25 cellular contexts compared by ENCODE assay signal in genomic region chr6:143616741-143617140, GRCh38.
DNase-seq lines count a peak whose midpoint lies in the region; ATAC-seq, FAIRE-seq and TF ChIP-seq lines count a peak whose summit lies in the region.
"Had no signal": no experiment of that assay in that cellular context is flagged by ENCODE, and none has a peak within 500 bp of the region (broad histone marks: within the 10 kb centered on the region; RNA-seq: fewer than 3 reads in every experiment).

No MANE protein-coding gene starts in this region.

- WGBS in K562 (ENCODE audit: insufficient coverage, low coverage, missing lambda C conversion rate): 17% methylated on average over 7 of the region's 7 CpGs
- 66 to 73% methylated on average over 5 to 7 of the region's 7 CpGs for WGBS in endodermal cell (ENCODE audit: insufficient coverage in 1 of 2, insufficient read length in 1 of 2), 2 experiments
- WGBS in mesenchymal stem cell: 71% methylated on average over 7 of the region's 7 CpGs
- WGBS in smooth muscle cell (ENCODE audit: low lambda C conversion rate): 53% methylated on average over 7 of the region's 7 CpGs
- WGBS in esophagus muscularis mucosa: 93% methylated on average over 7 of the region's 7 CpGs

- peak overlapping the region in 1 of 2 experiments; percentile 82 for H2BK12ac ChIP-seq in mesenchymal stem cell (ENCODE audit: low read length in 2 of 2)

- no peaks in the 10 kb centered on the region for H3K9me3 ChIP-seq in K562 (replicated peaks; ENCODE audit: control insufficient read depth, insufficient read depth, low read depth, low read length)
- no peaks in the 10 kb centered on the region for H3K9me3 ChIP-seq in endodermal cell (ENCODE audit: control insufficient read depth, low read length)
- no peaks in the 10 kb centered on the region for H3K9me3 ChIP-seq in mesenchymal stem cell (ENCODE audit: control insufficient read depth, low read length)
- H3K9me3 ChIP-seq in smooth muscle cell (replicated peaks; ENCODE audit: low read depth): no peaks in the 10 kb centered on the region
- no peaks in the 10 kb centered on the region for H3K9me3 ChIP-seq in esophagus muscularis mucosa
- H3K9me3 ChIP-seq: BE2C, Caco-2 had no signal

- in situ Hi-C loops in K562 (cut with MboI): no loop called here

- TF ChIP-seq EP300 in K562 (IDR thresholded peaks at IDR 0.05; ENCODE audit: low read length) (no peak), esophagus muscularis mucosa (IDR thresholded peaks at IDR 0.05) (no peak)

- H3K14ac ChIP-seq in mesenchymal stem cell (ENCODE audit: low read length in 2 of 2): no peak overlapping the region

- H3K79me2 ChIP-seq in K562 (ENCODE audit: control insufficient read depth, insufficient read depth, low read length) (no peaks in the 10 kb centered on the region), smooth muscle cell (ENCODE audit: low read depth) (no peaks in the 10 kb centered on the region)

- POLR2A ChIA-PET in K562 (lab: Yijun Ruan, JAX): interaction anchor here (0.6 kb wide), 1 partner anchor 110 kb away, joined by 3 read pairs; no protein-coding TSS in a partner anchor
- POLR2A ChIA-PET in activated CD8-positive, alpha-beta T cell treated with anti-CD3 and anti-CD28 coated beads for 36 hours (lab: Charles Lee): interaction anchor here (0.5 kb wide), 1 partner anchor 307 kb away, joined by 3 read pairs; no protein-coding TSS in a partner anchor

- no peak overlapping the region for H3K27ac ChIP-seq in K562 (ENCODE audit: extremely low read depth, low read depth, low read length)
- H3K27ac ChIP-seq in endodermal cell (ENCODE audit: low read depth, low read length): no peak overlapping the region
- no peak overlapping the region for H3K27ac ChIP-seq in mesenchymal stem cell (ENCODE audit: low read length, poor library complexity, severe bottlenecking)
- peak overlapping the region; percentile 58 for H3K27ac ChIP-seq in smooth muscle cell (ENCODE audit: low read depth)
- H3K27ac ChIP-seq in esophagus muscularis mucosa (replicated peaks in 1 of 4): no peak overlapping the region
- H3K27ac ChIP-seq: GM23248 had no signal

- H4K20me1 ChIP-seq in K562 (replicated peaks; ENCODE audit: control insufficient read depth, insufficient read depth, low read length): no peaks in the 10 kb centered on the region
- no peaks in the 10 kb centered on the region for H4K20me1 ChIP-seq in smooth muscle cell (ENCODE audit: low read depth)

- H3K4ac ChIP-seq in mesenchymal stem cell (ENCODE audit: low read depth in 1 of 2, low read length in 2 of 2): no peak overlapping the region

- TF ChIP-seq RAD21 in K562 (CRISPR knock-in tag; conservative IDR thresholded peaks at IDR 0.05 in 1 of 2, IDR thresholded peaks at IDR 0.05 in 1 of 2): no peak

- peak overlapping the region; percentile 11 for H3K27ac Mint-ChIP-seq in endodermal cell
- H3K27ac Mint-ChIP-seq in activated CD8-positive, alpha-beta T cell treated with anti-CD3 and anti-CD28 coated beads for 36 hours: no peak overlapping the region
- H3K27ac Mint-ChIP-seq: HFFc6 had no signal

- peaks cover 42% of the 10 kb centered on the region for H3K4me1 Mint-ChIP-seq in endodermal cell
- peaks cover 31% of the 10 kb centered on the region for H3K4me1 Mint-ChIP-seq in activated CD8-positive, alpha-beta T cell treated with anti-CD3 and anti-CD28 coated beads for 36 hours (ENCODE audit: low read depth)

- H3K36me3 ChIP-seq in K562 (ENCODE audit: control insufficient read depth, insufficient read depth, low read length): no peaks in the 10 kb centered on the region
- no peaks in the 10 kb centered on the region for H3K36me3 ChIP-seq in endodermal cell (ENCODE audit: control insufficient read depth, insufficient read depth, low read length)
- no peaks in the 10 kb centered on the region for H3K36me3 ChIP-seq in mesenchymal stem cell (ENCODE audit: control insufficient read depth in 1 of 2, insufficient read depth in 2 of 2, low read depth in 1 of 2, low read length in 2 of 2)
- H3K36me3 ChIP-seq in smooth muscle cell (ENCODE audit: low read depth): no peaks in the 10 kb centered on the region
- no peaks in the 10 kb centered on the region for H3K36me3 ChIP-seq in esophagus muscularis mucosa
- H3K36me3 ChIP-seq: BE2C had no signal

- no peaks in the 10 kb centered on the region for H3K79me1 ChIP-seq in mesenchymal stem cell (replicated peaks; ENCODE audit: low read length, poor library complexity, severe bottlenecking)

- H3K4me2 ChIP-seq in K562 (ENCODE audit: insufficient read depth, low read length) (no peak overlapping the region), mesenchymal stem cell (ENCODE audit: low read length, poor library complexity, severe bottlenecking) (no peak overlapping the region), smooth muscle cell (no peak overlapping the region)

- no peak for FAIRE-seq in K562 (lab: Jason Lieb, UNC)
- FAIRE-seq: A204.1, D721Med, G401.6, GM12891, GM19239, H54, HTR-8/SVneo had no signal

- H4K91ac ChIP-seq in mesenchymal stem cell (ENCODE audit: low read length): peak overlapping the region; percentile 46

- H2AFZ ChIP-seq in K562 (ENCODE audit: low read depth, low read length): peak overlapping the region; percentile 28; the same call in 1 of the 2 replicates
- no peak overlapping the region for H2AFZ ChIP-seq in mesenchymal stem cell (ENCODE audit: low read depth, low read length)
- no peak overlapping the region for H2AFZ ChIP-seq in smooth muscle cell (ENCODE audit: low read depth)
- H2AFZ ChIP-seq: GM23248 had no signal

- no peak overlapping the region for H3K4me3 Mint-ChIP-seq in endodermal cell
- H3K4me3 Mint-ChIP-seq in activated CD8-positive, alpha-beta T cell treated with anti-CD3 and anti-CD28 coated beads for 36 hours: no peak overlapping the region
- H3K4me3 Mint-ChIP-seq: CD4-positive, CD25-positive, alpha-beta regulatory T cell; HFFc6; IgD-negative memory B cell had no signal

- H3K4me3 ChIP-seq in K562 (no peak overlapping the region), endodermal cell (ENCODE audit: low read length) (no peak overlapping the region), mesenchymal stem cell (ENCODE audit: insufficient read depth in 1 of 2, low read depth in 1 of 2, low read length in 2 of 2) (no peak overlapping the region), smooth muscle cell (no peak overlapping the region), esophagus muscularis mucosa (no peak overlapping the region)
- H3K4me3 ChIP-seq: GM23248 had no signal

- no peaks in the 10 kb centered on the region for H3K36me3 Mint-ChIP-seq in endodermal cell (ENCODE audit: low read depth)
- H3K36me3 Mint-ChIP-seq in activated CD8-positive, alpha-beta T cell treated with anti-CD3 and anti-CD28 coated beads for 36 hours (ENCODE audit: low read depth): no peaks in the 10 kb centered on the region

- DNase-seq in K562 (ENCODE audit: extremely low read depth in 1 of 4, low spot score in 3 of 4) (no peak), endodermal cell (no peak), mesenchymal stem cell (no peak), smooth muscle cell (lab: John Stamatoyannopoulos, UW; ENCODE audit: unreplicated experiment) (no peak), esophagus muscularis mucosa (ENCODE audit: extremely low spot score) (no peak)
- DNase-seq in stimulated activated CD4-positive, alpha-beta T cell treated with anti-CD3 and anti-CD28 coated beads, Interleukin-12 subunit alpha, Interleukin-12 subunit beta, amount 100 ng/mL, for 4 hours: no peak
- DNase-seq in activated CD8-positive, alpha-beta T cell treated with anti-CD3 and anti-CD28 coated beads for 36 hours: no peak
- DNase-seq: ACHN; BE2C; C1 segment of cervical spinal cord; Caco-2; CD4-positive, CD25-positive, alpha-beta regulatory T cell; CD8-positive, alpha-beta memory T cell; GM23248; HFFc6 had no signal

- TF ChIP-seq CTCF in K562 (IDR thresholded peaks at IDR 0.05 in 2 of 3, conservative IDR thresholded peaks at IDR 0.05 in 1 of 3; ENCODE audit: insufficient read depth in 2 of 3, low read depth in 1 of 3, low read length in 3 of 3): no peak
- no peak for TF ChIP-seq CTCF in endodermal cell (conservative IDR thresholded peaks at IDR 0.05)
- TF ChIP-seq CTCF in smooth muscle cell (IDR thresholded peaks at IDR 0.05; ENCODE audit: borderline replicate concordance, insufficient read depth, poor library complexity, severe bottlenecking): no peak
- no peak for TF ChIP-seq CTCF in esophagus muscularis mucosa (IDR thresholded peaks at IDR 0.05)
- TF ChIP-seq CTCF in activated CD8-positive, alpha-beta T cell treated with anti-CD3 and anti-CD28 coated beads for 36 hours (IDR thresholded peaks at IDR 0.05): no peak

- H3K18ac ChIP-seq in mesenchymal stem cell (ENCODE audit: low read depth in 1 of 2, low read length in 2 of 2): no peak overlapping the region

- H3K23ac ChIP-seq in mesenchymal stem cell (ENCODE audit: low read length in 2 of 2): no peak overlapping the region

- ATAC-seq in K562 (no peak), HG03354 (IDR thresholded peaks at IDR 0.05; ENCODE audit: poor library complexity, severe bottlenecking, unreplicated experiment) (no peak)
- no peak for ATAC-seq in activated CD8-positive, alpha-beta T cell treated with anti-CD3 and anti-CD28 coated beads for 36 hours
- ATAC-seq: HCT116 had no signal

- H3K9me3 Mint-ChIP-seq in endodermal cell: no peaks in the 10 kb centered on the region
- H3K9me3 Mint-ChIP-seq in activated CD8-positive, alpha-beta T cell treated with anti-CD3 and anti-CD28 coated beads for 36 hours: no peaks in the 10 kb centered on the region
- H3K9me3 Mint-ChIP-seq: CD8-positive, alpha-beta memory T cell; HFFc6; IgD-negative memory B cell had no signal

- H3K9me1 ChIP-seq in K562 (ENCODE audit: control insufficient read depth, insufficient read depth, low read length): no peaks in the 10 kb centered on the region

- no peak overlapping the region for H2BK15ac ChIP-seq in mesenchymal stem cell (ENCODE audit: low read depth, poor library complexity, severe bottlenecking)

- H3K4me1 ChIP-seq in K562 (replicated peaks in 1 of 2; ENCODE audit: control insufficient read depth in 2 of 2, insufficient read depth in 2 of 2, low read length in 2 of 2) (no peaks in the 10 kb centered on the region), endodermal cell (ENCODE audit: control insufficient read depth, insufficient read depth, low read length) (peaks cover 25% of the 10 kb centered on the region), mesenchymal stem cell (ENCODE audit: control insufficient read depth, insufficient read depth, low read depth, low read length) (no peaks in the 10 kb centered on the region), smooth muscle cell (ENCODE audit: low read depth) (peaks cover 9% of the 10 kb centered on the region), esophagus muscularis mucosa (peaks cover 0 to 14% (median 7%) of the 10 kb centered on the region in 4 donors)
- H3K4me1 ChIP-seq: BE2C had no signal

- peak overlapping the region; percentile 36 for H4K8ac ChIP-seq in mesenchymal stem cell (ENCODE audit: low read length)

- no TSS peak for BruUV-seq in K562 (replicated peaks; lab: Mats Ljungman, UMichigan)

- H2AK5ac ChIP-seq in mesenchymal stem cell (ENCODE audit: low read length, severe bottlenecking): no peak overlapping the region

- H3K27me3 ChIP-seq in K562 (ENCODE audit: control insufficient read depth in 2 of 2, insufficient read depth in 2 of 2, low read length in 2 of 2) (no peaks in the 10 kb centered on the region), endodermal cell (ENCODE audit: control insufficient read depth, insufficient read depth, low read length, poor library complexity, severe bottlenecking) (no peaks in the 10 kb centered on the region), mesenchymal stem cell (ENCODE audit: control insufficient read depth in 1 of 2, insufficient read depth in 1 of 2, low read length in 2 of 2) (no peaks in the 10 kb centered on the region), smooth muscle cell (ENCODE audit: low read depth) (no peaks in the 10 kb centered on the region), esophagus muscularis mucosa (no peaks in the 10 kb centered on the region)
- H3K27me3 ChIP-seq: BE2C had no signal

- no peaks in the 10 kb centered on the region for H3F3A ChIP-seq in smooth muscle cell (ENCODE audit: low read depth)

- intact Hi-C loops in K562 (cut with micrococcal nuclease) (no loop called here), esophagus muscularis mucosa (cut with DNase I) (no loop called here)
- intact Hi-C loops in activated CD8-positive, alpha-beta T cell treated with anti-CD3 and anti-CD28 coated beads for 36 hours (cut with micrococcal nuclease): no loop called here

- H3K9ac ChIP-seq in K562 (ENCODE audit: insufficient read depth in 1 of 2, low read depth in 2 of 2, low read length in 2 of 2) (no peak overlapping the region), endodermal cell (ENCODE audit: extremely low read depth, low read length, poor library complexity, severe bottlenecking) (no peak overlapping the region), mesenchymal stem cell (ENCODE audit: low read length) (no peak overlapping the region), smooth muscle cell (ENCODE audit: low read depth) (no peak overlapping the region)
- H3K9ac ChIP-seq: GM23248 had no signal

- H2BK120ac ChIP-seq in mesenchymal stem cell (ENCODE audit: low read depth, low read length): no peak overlapping the region

- TF ChIP-seq POLR2A in K562 (conservative IDR thresholded peaks at IDR 0.05) (no peak), esophagus muscularis mucosa (IDR thresholded peaks at IDR 0.05; ENCODE audit: low read depth) (no peak)

- no peaks in the 10 kb centered on the region for H3K27me3 Mint-ChIP-seq in endodermal cell (ENCODE audit: insufficient read depth)
- no peaks in the 10 kb centered on the region for H3K27me3 Mint-ChIP-seq in activated CD8-positive, alpha-beta T cell treated with anti-CD3 and anti-CD28 coated beads for 36 hours
- H3K27me3 Mint-ChIP-seq: CD4-positive, CD25-positive, alpha-beta regulatory T cell; CD8-positive, alpha-beta memory T cell; IgD-negative memory B cell had no signal

- CTCF ChIA-PET in K562 (lab: Yijun Ruan, JAX; ENCODE audit: low intra/inter-chr PET ratio): no interaction called here
- CTCF ChIA-PET in activated CD8-positive, alpha-beta T cell treated with anti-CD3 and anti-CD28 coated beads for 36 hours (lab: Charles Lee): no interaction called here

- no peak overlapping the region for H2BK5ac ChIP-seq in mesenchymal stem cell (ENCODE audit: low read depth, low read length, poor library complexity, severe bottlenecking)
